ENCODE assay signal across 8 cellular contexts in the genomic region with DNA sequence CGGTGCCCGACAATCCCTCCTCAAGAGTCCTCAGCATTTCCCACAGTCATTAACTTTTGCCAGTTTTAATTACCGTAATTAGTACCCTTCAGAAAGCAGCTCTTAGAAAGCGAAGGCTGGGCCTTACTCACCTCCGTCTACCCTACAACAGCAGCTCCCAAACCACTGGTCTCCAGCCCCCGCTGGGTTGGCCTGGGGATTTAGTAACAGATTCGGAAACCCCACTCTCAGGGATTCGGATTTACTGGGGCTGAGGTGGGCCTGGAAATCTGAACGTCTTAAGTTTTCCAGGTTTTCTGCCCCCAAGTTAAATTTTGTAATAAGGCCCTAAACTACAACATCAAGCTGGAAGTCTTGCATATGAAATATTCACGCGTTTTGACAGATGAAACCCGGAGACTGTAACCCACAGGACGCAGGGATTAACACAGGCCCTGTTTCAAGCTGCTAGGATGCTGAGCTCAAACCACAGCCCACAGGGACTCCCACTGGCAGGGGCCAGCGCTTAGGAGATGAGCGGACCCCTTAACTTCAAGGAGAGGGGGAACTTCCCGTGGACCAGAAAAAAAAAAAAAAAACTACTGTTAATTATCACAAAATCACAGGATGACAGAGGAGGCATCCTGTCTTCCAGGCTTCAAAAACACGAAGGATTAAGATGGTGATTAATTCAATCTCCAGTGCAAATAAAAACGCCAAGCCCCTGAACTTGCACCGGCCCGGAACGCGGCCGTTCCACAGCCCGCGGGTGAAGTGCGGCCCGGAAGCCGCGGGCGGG. TPM values are rescaled to one million over a fixed set of nuclear protein-coding genes. Genes with fewer than 3 reads are reported as not detected.
DNase-seq lines count a peak whose midpoint lies in the region; ATAC-seq, FAIRE-seq and TF ChIP-seq lines count a peak whose summit lies in the region.

No MANE protein-coding gene starts in this region.

- ATAC-seq in HG03039 (IDR thresholded peaks at IDR 0.05; ENCODE audit: unreplicated experiment) (no peak), HG02763 (IDR thresholded peaks at IDR 0.05; ENCODE audit: unreplicated experiment) (no peak), HG02973 (IDR thresholded peaks at IDR 0.05; ENCODE audit: unreplicated experiment) (no peak)

- peak overlapping the region; percentile 84 for H3K4me3 Mint-ChIP-seq in activated T-helper 2 cell treated with anti-CD3 and anti-CD28 coated beads, Interferon-gamma antibody, Interleukin-2, Interleukin-4, amounts not matched to agents 10 μg/mL and 5 μg/mL and 100 μg/mL, durations not matched to agents 14 hours and 24 hours and 36 hours (ENCODE audit: low read depth)

- peak overlapping the region; percentile 79 for H3K27ac Mint-ChIP-seq in activated T-helper 2 cell treated with anti-CD3 and anti-CD28 coated beads, Interferon-gamma antibody, Interleukin-2, Interleukin-4, amounts not matched to agents 10 μg/mL and 5 μg/mL and 100 μg/mL, durations not matched to agents 14 hours and 24 hours and 36 hours

- H3K27me3 ChIP-seq in hepatocyte = no peaks in the 10 kb centered on the region

- no peak for FAIRE-seq in HTR-8/SVneo (lab: Jason Lieb, UNC)

- 8% methylated on average over 30 of the region's 30 CpGs for WGBS in hepatocyte (ENCODE audit: low lambda C conversion rate, missing lambda C conversion rate)

- H3K9me2 ChIP-seq in hepatocyte (replicated peaks; ENCODE audit: insufficient read depth) = no peaks in the 10 kb centered on the region

- TF ChIP-seq CTCF in hepatocyte (IDR thresholded peaks at IDR 0.05; ENCODE audit: poor library complexity) = no peak

- no peaks in the 10 kb centered on the region for H3K9me3 Mint-ChIP-seq in activated T-helper 2 cell treated with anti-CD3 and anti-CD28 coated beads, Interferon-gamma antibody, Interleukin-2, Interleukin-4, amounts not matched to agents 10 μg/mL and 5 μg/mL and 100 μg/mL, durations not matched to agents 14 hours and 24 hours and 36 hours

- H3K4me1 ChIP-seq in hepatocyte (ENCODE audit: insufficient read depth) = peaks cover 8% of the 10 kb centered on the region

- H3K27ac ChIP-seq in hepatocyte (peak overlapping the region; percentile 96), skin epidermis (peak overlapping the region; percentile 76 to 97 (median 92))

- DNase-seq in ELF-1 (ENCODE audit: low read depth, low spot score) = peak; percentile 41
- DNase-seq in HTR-8/SVneo (ENCODE audit: insufficient read length, low spot score) = peak; percentile 23
- no peak for DNase-seq in activated T-helper 2 cell treated with anti-CD3 and anti-CD28 coated beads, Interferon-gamma antibody, Interleukin-2, Interleukin-4, amounts not matched to agents 10 μg/mL and 5 μg/mL and 100 μg/mL, durations not matched to agents 14 hours and 24 hours and 36 hours (ENCODE audit: low spot score)
- peak; percentile 17 for DNase-seq in hepatocyte (ENCODE audit: low spot score)

- no peaks in the 10 kb centered on the region for H3K36me3 ChIP-seq in hepatocyte (replicated peaks; ENCODE audit: insufficient read depth, low read depth)

- no peaks in the 10 kb centered on the region for H3K27me3 Mint-ChIP-seq in activated T-helper 2 cell treated with anti-CD3 and anti-CD28 coated beads, Interferon-gamma antibody, Interleukin-2, Interleukin-4, amounts not matched to agents 10 μg/mL and 5 μg/mL and 100 μg/mL, durations not matched to agents 14 hours and 24 hours and 36 hours (ENCODE audit: low read depth)

- H3K4me2 ChIP-seq in hepatocyte = peak overlapping the region; percentile 98

- H3K4me1 Mint-ChIP-seq in activated T-helper 2 cell treated with anti-CD3 and anti-CD28 coated beads, Interferon-gamma antibody, Interleukin-2, Interleukin-4, amounts not matched to agents 10 μg/mL and 5 μg/mL and 100 μg/mL, durations not matched to agents 14 hours and 24 hours and 36 hours (ENCODE audit: low read depth) = peaks cover 30% of the 10 kb centered on the region

- H4K20me1 ChIP-seq in hepatocyte (ENCODE audit: insufficient read depth, poor library complexity, severe bottlenecking) = peaks cover 54% of the 10 kb centered on the region

- H2AFZ ChIP-seq in hepatocyte = peak overlapping the region; percentile 40

- no peaks in the 10 kb centered on the region for H3K9me3 ChIP-seq in hepatocyte (ENCODE audit: low read depth)

- H3K4me3 ChIP-seq in hepatocyte (peak overlapping the region; percentile 93), skin epidermis (peak overlapping the region; percentile 50 to 86 (median 75))

- H3K79me2 ChIP-seq in hepatocyte = peaks cover 55% of the 10 kb centered on the region

- intact Hi-C loops in activated T-helper 2 cell treated with anti-CD3 and anti-CD28 coated beads, Interferon-gamma antibody, Interleukin-2, Interleukin-4, amounts not matched to agents 10 μg/mL and 5 μg/mL and 100 μg/mL, durations not matched to agents 14 hours and 24 hours and 36 hours (cut with micrococcal nuclease) = loop anchor here (2.0 kb wide), 2 partner anchors 38 to 236 kb away; a partner anchor contains a TSS

- H3K36me3 Mint-ChIP-seq in activated T-helper 2 cell treated with anti-CD3 and anti-CD28 coated beads, Interferon-gamma antibody, Interleukin-2, Interleukin-4, amounts not matched to agents 10 μg/mL and 5 μg/mL and 100 μg/mL, durations not matched to agents 14 hours and 24 hours and 36 hours (ENCODE audit: low read depth) = peaks cover 16% of the 10 kb centered on the region

RNA-seq across cellular contexts. Expression of a gene that starts 1.0 kb away (rescaled TPM):
- total RNA-seq in activated T-helper 2 cell treated with anti-CD3 and anti-CD28 coated beads, Interferon-gamma antibody, Interleukin-2, Interleukin-4, amounts not matched to agents 10 μg/mL and 5 μg/mL and 100 μg/mL, durations not matched to agents 14 hours and 24 hours and 36 hours = 67.1 and 71.3 TPM in 2 replicates
- total RNA-seq in hepatocyte = 20.4 and 25.9 TPM in 2 replicates
- polyA plus RNA-seq in hepatocyte = 36.6 and 37.5 TPM in 2 replicates

RNA-seq across cellular contexts. Expression of a gene that starts 37.3 kb away (rescaled TPM):
- total RNA-seq in activated T-helper 2 cell treated with anti-CD3 and anti-CD28 coated beads, Interferon-gamma antibody, Interleukin-2, Interleukin-4, amounts not matched to agents 10 μg/mL and 5 μg/mL and 100 μg/mL, durations not matched to agents 14 hours and 24 hours and 36 hours = 10.2 and 10.8 TPM in 2 replicates
- total RNA-seq in hepatocyte = 14.1 and 17.8 TPM in 2 replicates
- 23.0 and 28.5 TPM in 2 replicates for polyA plus RNA-seq in hepatocyte

RNA-seq across cellular contexts. Expression of a gene that starts 43.7 kb away (rescaled TPM):
- 0.46 and 1.1 TPM in 2 replicates for total RNA-seq in activated T-helper 2 cell treated with anti-CD3 and anti-CD28 coated beads, Interferon-gamma antibody, Interleukin-2, Interleukin-4, amounts not matched to agents 10 μg/mL and 5 μg/mL and 100 μg/mL, durations not matched to agents 14 hours and 24 hours and 36 hours
- total RNA-seq in hepatocyte = 0.27 TPM in 1 of 2 replicates, not detected in the other
- polyA plus RNA-seq in hepatocyte = 0.30 and 1.6 TPM in 2 replicates
